Comparison of ENCODE assay signal across 21 cellular contexts in genomic region chr14:69012251-69012953, GRCh38. TPM values are rescaled to one million over a fixed set of nuclear protein-coding genes. Genes with fewer than 3 reads are reported as not detected.
DNase-seq lines count a peak whose midpoint lies in the region; ATAC-seq, FAIRE-seq and TF ChIP-seq lines count a peak whose summit lies in the region.
"Had no signal": no experiment of that assay in that cellular context is flagged by ENCODE, and none has a peak within 500 bp of the region (broad histone marks: within the 10 kb centered on the region; RNA-seq: fewer than 3 reads in every experiment).

No MANE protein-coding gene starts in this region.

- 0 out of 3 replicates have a peak, but pooled peaks have one; percentile 19 for ATAC-seq in RWPE2 (ENCODE audit: low read depth)
- ATAC-seq: natural killer cell had no signal

- TF ChIP-seq CTCF in RWPE2 (IDR thresholded peaks at IDR 0.05; ENCODE audit: poor library complexity, severe bottlenecking) (no peak), fibroblast of pulmonary artery (IDR thresholded peaks at IDR 0.05; ENCODE audit: low read length, missing control alignments) (no peak)

- no peaks in the 10 kb centered on the region for H3K27me3 ChIP-seq in RWPE2 (ENCODE audit: insufficient read depth, poor library complexity, severe bottlenecking)
- H3K27me3 ChIP-seq in CD4-positive, alpha-beta memory T cell (ENCODE audit: insufficient read depth, low read length) = no peaks in the 10 kb centered on the region

- H3K9me3 Mint-ChIP-seq in activated CD4-positive, alpha-beta T cell treated with anti-CD3 and anti-CD28 coated beads, Interleukin-2, amount 10 ng/mL, durations not matched to agents 7 days and 5 days = no peaks in the 10 kb centered on the region
- no peaks in the 10 kb centered on the region for H3K9me3 Mint-ChIP-seq in CD4-positive, alpha-beta memory T cell
- H3K9me3 Mint-ChIP-seq: activated CD4-positive, alpha-beta T cell treated with anti-CD3 and anti-CD28 coated beads, Interleukin-2, amount 10 ng/mL, durations not matched to agents 24 days and 14 days; dendritic cell treated with granulocyte-macrophage colony-stimulating factor and Interleukin-4, amounts not matched to agents 40 ng/mL and 50 ng/mL, for 4 days; immature natural killer cell; natural killer cell had no signal

- CTCF ChIA-PET in activated CD4-positive, alpha-beta T cell treated with anti-CD3 and anti-CD28 coated beads, Interleukin-2, amount 10 ng/mL, durations not matched to agents 7 days and 5 days (lab: Charles Lee) = interaction anchor here (0.6 to 1.2 kb wide), 6 partner anchors 15 to 179 kb away, joined by 3 to 5 read pairs (median 3); no protein-coding TSS in a partner anchor
- CTCF ChIA-PET in CD4-positive, alpha-beta memory T cell (lab: Charles Lee; ENCODE audit: partially characterized antibody) = interaction anchor here (1.4 kb wide), 1 partner anchor 22 kb away, joined by 3 read pairs; no protein-coding TSS in a partner anchor

- H3K4me3 ChIP-seq in RWPE2 (ENCODE audit: severe bottlenecking) (no peak overlapping the region), fibroblast of pulmonary artery (replicated peaks; ENCODE audit: low read depth, low read length) (no peak overlapping the region)
- no peak overlapping the region for H3K4me3 ChIP-seq in CD4-positive, alpha-beta memory T cell (ENCODE audit: low read length in 2 of 2)

- H3K4me1 Mint-ChIP-seq in activated CD4-positive, alpha-beta T cell treated with anti-CD3 and anti-CD28 coated beads, Interleukin-2, amount 10 ng/mL, durations not matched to agents 7 days and 5 days = peaks cover 13% of the 10 kb centered on the region
- peaks cover 0 to 8% (median 3%) of the 10 kb centered on the region in 4 donors for H3K4me1 Mint-ChIP-seq in CD4-positive, alpha-beta memory T cell
- H3K4me1 Mint-ChIP-seq: immature natural killer cell, natural killer cell had no signal

- DNase-seq in activated CD4-positive, alpha-beta T cell treated with anti-CD3 and anti-CD28 coated beads, Interleukin-2, amount 10 ng/mL, durations not matched to agents 7 days and 5 days = no peak
- no peak for DNase-seq in activated CD4-positive, alpha-beta T cell treated with anti-CD3 and anti-CD28 coated beads, Interleukin-2, amount 50 U/mL, for 1 hour
- DNase-seq in RWPE2 (ENCODE audit: low spot score) = no peak
- DNase-seq in fibroblast of pulmonary artery (ENCODE audit: low read depth) = peak; percentile 55
- no peak for DNase-seq in urothelium cell line (ENCODE audit: low spot score)
- no peak for DNase-seq in CD4-positive, alpha-beta memory T cell
- DNase-seq in stimulated activated naive CD4-positive, alpha-beta T cell (lab: John Stamatoyannopoulos, UW) = no peak
- DNase-seq in NCI-H1930 (lab: John Stamatoyannopoulos, UW) = no peak
- DNase-seq: 8988T; activated CD4-positive, alpha-beta T cell treated with anti-CD3 and anti-CD28 coated beads, Interleukin-2, amount 10 ng/mL, durations not matched to agents 24 days and 14 days; activated naive CD4-positive, alpha-beta T cell treated with anti-CD3 and anti-CD28 coated beads, Interleukin-2, amount 50 U/mL, for 16 hours; activated T-cell treated with anti-CD3 and anti-CD28 coated beads for 4 hours; DMS53; immature natural killer cell; Karpas-422; mammary epithelial cell; natural killer cell; NCI-H1694 had no signal

- H3K9me3 ChIP-seq in RWPE2 (ENCODE audit: severe bottlenecking) = no peaks in the 10 kb centered on the region
- no peaks in the 10 kb centered on the region for H3K9me3 ChIP-seq in CD4-positive, alpha-beta memory T cell (ENCODE audit: control insufficient read depth in 1 of 2, low read length in 2 of 2)

- intact Hi-C loops in CD4-positive, alpha-beta memory T cell (cut with micrococcal nuclease) = no loop called here

- H3K4me1 ChIP-seq in RWPE2 (ENCODE audit: insufficient read depth, poor library complexity, severe bottlenecking) = peaks cover 5% of the 10 kb centered on the region
- H3K4me1 ChIP-seq in CD4-positive, alpha-beta memory T cell (ENCODE audit: insufficient read depth, low read length) = no peaks in the 10 kb centered on the region

- peak overlapping the region; percentile 46 for H3K27ac Mint-ChIP-seq in activated CD4-positive, alpha-beta T cell treated with anti-CD3 and anti-CD28 coated beads, Interleukin-2, amount 10 ng/mL, durations not matched to agents 7 days and 5 days
- peak overlapping the region in 2 of 7 donors; percentile 2 to 4 for H3K27ac Mint-ChIP-seq in CD4-positive, alpha-beta memory T cell
- H3K27ac Mint-ChIP-seq: activated CD4-positive, alpha-beta T cell treated with anti-CD3 and anti-CD28 coated beads, Interleukin-2, amount 10 ng/mL, durations not matched to agents 24 days and 14 days; dendritic cell treated with granulocyte-macrophage colony-stimulating factor and Interleukin-4, amounts not matched to agents 40 ng/mL and 50 ng/mL, for 4 days; immature natural killer cell; natural killer cell; progenitor cell of endocrine pancreas had no signal

- no peak overlapping the region for H3K4me3 Mint-ChIP-seq in activated CD4-positive, alpha-beta T cell treated with anti-CD3 and anti-CD28 coated beads, Interleukin-2, amount 10 ng/mL, durations not matched to agents 7 days and 5 days
- no peak overlapping the region for H3K4me3 Mint-ChIP-seq in CD4-positive, alpha-beta memory T cell
- H3K4me3 Mint-ChIP-seq: activated CD4-positive, alpha-beta T cell treated with anti-CD3 and anti-CD28 coated beads, Interleukin-2, amount 10 ng/mL, durations not matched to agents 24 days and 14 days; dendritic cell treated with granulocyte-macrophage colony-stimulating factor and Interleukin-4, amounts not matched to agents 40 ng/mL and 50 ng/mL, for 4 days; immature natural killer cell; natural killer cell had no signal

- H3K36me3 Mint-ChIP-seq in activated CD4-positive, alpha-beta T cell treated with anti-CD3 and anti-CD28 coated beads, Interleukin-2, amount 10 ng/mL, durations not matched to agents 7 days and 5 days (ENCODE audit: low read depth) = no peaks in the 10 kb centered on the region
- H3K36me3 Mint-ChIP-seq in CD4-positive, alpha-beta memory T cell = no peaks in the 10 kb centered on the region
- H3K36me3 Mint-ChIP-seq: immature natural killer cell, natural killer cell had no signal

- POLR2A ChIA-PET in activated CD4-positive, alpha-beta T cell treated with anti-CD3 and anti-CD28 coated beads, Interleukin-2, amount 10 ng/mL, durations not matched to agents 7 days and 5 days (lab: Charles Lee) = no interaction called here
- POLR2A ChIA-PET in CD4-positive, alpha-beta memory T cell (lab: Charles Lee; ENCODE audit: partially characterized antibody) = no interaction called here

- no peaks in the 10 kb centered on the region for H3K36me3 ChIP-seq in RWPE2 (ENCODE audit: low read depth)
- no peaks in the 10 kb centered on the region for H3K36me3 ChIP-seq in CD4-positive, alpha-beta memory T cell (ENCODE audit: insufficient read depth, low read length)

- peaks cover 2% of the 10 kb centered on the region for H3K27me3 Mint-ChIP-seq in activated CD4-positive, alpha-beta T cell treated with anti-CD3 and anti-CD28 coated beads, Interleukin-2, amount 10 ng/mL, durations not matched to agents 7 days and 5 days
- no peaks in the 10 kb centered on the region for H3K27me3 Mint-ChIP-seq in CD4-positive, alpha-beta memory T cell
- H3K27me3 Mint-ChIP-seq: activated CD4-positive, alpha-beta T cell treated with anti-CD3 and anti-CD28 coated beads, Interleukin-2, amount 10 ng/mL, durations not matched to agents 24 days and 14 days; dendritic cell treated with granulocyte-macrophage colony-stimulating factor and Interleukin-4, amounts not matched to agents 40 ng/mL and 50 ng/mL, for 4 days; progenitor cell of endocrine pancreas had no signal

- FAIRE-seq in urothelium cell line (lab: Jason Lieb, UNC) = peak; percentile 35
- FAIRE-seq: GM18507 had no signal

- H3K27ac ChIP-seq in RWPE2 (ENCODE audit: poor library complexity, severe bottlenecking) = no peak overlapping the region
- H3K27ac ChIP-seq in CD4-positive, alpha-beta memory T cell (ENCODE audit: low read depth, low read length) = no peak overlapping the region

RNA-seq across cellular contexts. Expression of gene ACTN1, which starts 33.3 kb away (rescaled TPM):
- 10 to 100 TPM; 31.9 to 35.1 TPM for total RNA-seq in activated CD4-positive, alpha-beta T cell treated with anti-CD3 and anti-CD28 coated beads, Interleukin-2, amount 10 ng/mL, durations not matched to agents 7 days and 5 days
- 10 to 100 TPM; 70.8 to 75.1 TPM for total RNA-seq in CD4-positive, alpha-beta memory T cell
- 10 to 100 TPM; 33.6 to 63.3 TPM for polyA plus RNA-seq in CD4-positive, alpha-beta memory T cell
